In the genomic region with DNA sequence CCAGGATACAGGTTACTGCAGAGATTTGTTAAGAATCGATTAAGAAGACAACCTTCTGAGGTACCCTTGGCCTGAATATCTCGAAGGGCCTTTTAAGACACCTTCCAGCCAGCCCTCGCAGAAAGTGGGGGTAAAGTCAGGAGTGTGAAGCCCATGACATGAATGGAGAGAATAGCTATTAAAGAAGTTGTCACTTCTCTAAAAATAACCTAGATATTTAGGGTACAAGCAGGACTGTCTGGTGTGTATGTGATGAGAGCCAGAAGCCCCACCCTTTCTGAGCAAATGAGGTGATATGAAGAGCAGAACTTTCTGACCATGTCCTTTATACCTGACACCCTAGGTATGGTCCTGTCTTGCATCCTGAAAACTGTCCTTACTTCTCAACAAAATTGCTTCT, we compare ENCODE assay signal across 17 cellular contexts.
DNase-seq lines count a peak whose midpoint lies in the region; ATAC-seq and TF ChIP-seq lines count a peak whose summit lies in the region.
"Had no signal": no experiment of that assay in that cellular context is flagged by ENCODE, and none has a peak within 500 bp of the region (broad histone marks: within the 10 kb centered on the region; RNA-seq: fewer than 3 reads in every experiment).

No MANE protein-coding gene starts in this region.

- H3K4me3 ChIP-seq in SK-N-SH (ENCODE audit: low read depth in 2 of 2, low read length in 1 of 2), result no peak overlapping the region
- H3K4me3 ChIP-seq in subcutaneous abdominal adipose tissue (ENCODE audit: low read depth in 1 of 5, low read length in 5 of 5), result no peak overlapping the region
- H3K4me3 ChIP-seq: A549, GM23338 had no signal

- H3K27ac ChIP-seq in SK-N-SH (ENCODE audit: low read depth in 2 of 2, low read length in 1 of 2) (no peak overlapping the region; a peak in 1 of 4 replicates), subcutaneous abdominal adipose tissue (ENCODE audit: low read depth, low read length) (peak overlapping the region; percentile 33)
- H3K27ac ChIP-seq: 22Rv1, A549, C4-2B, HL-60 had no signal

- POLR2A ChIA-PET in SK-N-SH (lab: Yijun Ruan, JAX), result no interaction called here

- H3K36me3 ChIP-seq in SK-N-SH (replicated peaks in 1 of 2; ENCODE audit: control insufficient read depth in 1 of 2, insufficient read depth in 2 of 2, low read length in 1 of 2), result no peaks in the 10 kb centered on the region
- H3K36me3 ChIP-seq in subcutaneous abdominal adipose tissue (ENCODE audit: control insufficient read depth in 5 of 5, insufficient read depth in 5 of 5, low read length in 5 of 5), result no peaks in the 10 kb centered on the region

- CTCF ChIA-PET in SK-N-SH (lab: Yijun Ruan, JAX), result no interaction called here

- H3K9ac ChIP-seq in SK-N-SH (no peak overlapping the region), subcutaneous abdominal adipose tissue (ENCODE audit: low read length in 5 of 5) (no peak overlapping the region)

- peaks cover 52% of the 10 kb centered on the region for H3K4me1 Mint-ChIP-seq in stimulated activated naive CD8-positive, alpha-beta T cell treated with anti-CD3 and anti-CD28 coated beads, Interleukin-15, Interleukin-2, amounts not matched to agents 100 ng/mL and 50 ng/mL, for 24 hours (ENCODE audit: low read depth)
- H3K4me1 Mint-ChIP-seq in nephron, result peaks cover 38% of the 10 kb centered on the region
- H3K4me1 Mint-ChIP-seq: GM23338 had no signal

- TF ChIP-seq CTCF in SK-N-SH (IDR thresholded peaks at IDR 0.05) (no peak), nephron (IDR thresholded peaks at IDR 0.05; ENCODE audit: unreplicated experiment in 3 of 3) (no peak), omental fat pad (IDR thresholded peaks at IDR 0.05) (no peak)

- peak overlapping the region; percentile 93 for H3K27ac Mint-ChIP-seq in stimulated activated naive CD8-positive, alpha-beta T cell treated with anti-CD3 and anti-CD28 coated beads, Interleukin-15, Interleukin-2, amounts not matched to agents 100 ng/mL and 50 ng/mL, for 24 hours
- peak overlapping the region; percentile 77 to 88 (median 79) for H3K27ac Mint-ChIP-seq in nephron
- H3K27ac Mint-ChIP-seq: CD4-positive, alpha-beta T cell; GM23338 had no signal

- no peak overlapping the region for H2AFZ ChIP-seq in SK-N-SH (ENCODE audit: low read depth)
- H2AFZ ChIP-seq: GM23338 had no signal

- ATAC-seq in SK-N-SH treated with all-trans-retinoic acid at 6 μM for 48 hours, result no peak
- ATAC-seq in stimulated activated naive CD8-positive, alpha-beta T cell treated with anti-CD3 and anti-CD28 coated beads, Interleukin-15, Interleukin-2, amounts not matched to agents 100 U/mL and 50 U/mL, for 24 hours, result no peak
- no peak for ATAC-seq in omental fat pad (ENCODE audit: low FRiP score)
- ATAC-seq: A549, GM23338 had no signal

- no peaks in the 10 kb centered on the region for H3K27me3 ChIP-seq in SK-N-SH (ENCODE audit: insufficient read depth)
- peaks cover 0 to 2% (median 0%) of the 10 kb centered on the region in 5 donors for H3K27me3 ChIP-seq in subcutaneous abdominal adipose tissue (ENCODE audit: control insufficient read depth in 5 of 5, insufficient read depth in 4 of 5, low read length in 5 of 5)

- no peaks in the 10 kb centered on the region for H4K20me1 ChIP-seq in SK-N-SH (ENCODE audit: insufficient read depth)

- no peaks in the 10 kb centered on the region for H3K79me2 ChIP-seq in SK-N-SH (ENCODE audit: insufficient read depth)

- H3F3A ChIP-seq in SK-N-SH (replicated peaks; ENCODE audit: insufficient read depth), result no peaks in the 10 kb centered on the region

- peak overlapping the region; percentile 8; the same call in 1 of the 2 replicates for H3K4me2 ChIP-seq in SK-N-SH
- H3K4me2 ChIP-seq: A549, GM23338 had no signal

- H3K4me1 ChIP-seq in SK-N-SH (ENCODE audit: control insufficient read depth in 1 of 2, insufficient read depth in 2 of 2, low read depth in 1 of 2, low read length in 1 of 2) (no peaks in the 10 kb centered on the region), subcutaneous abdominal adipose tissue (ENCODE audit: control insufficient read depth in 5 of 5, insufficient read depth in 5 of 5, low read length in 5 of 5) (peaks cover 0 to 29% (median 12%) of the 10 kb centered on the region in 5 donors)
- H3K4me1 ChIP-seq: A549, Caco-2 had no signal

- no peak overlapping the region for H3K4me3 Mint-ChIP-seq in stimulated activated naive CD8-positive, alpha-beta T cell treated with anti-CD3 and anti-CD28 coated beads, Interleukin-15, Interleukin-2, amounts not matched to agents 100 ng/mL and 50 ng/mL, for 24 hours
- no peak overlapping the region for H3K4me3 Mint-ChIP-seq in nephron
- H3K4me3 Mint-ChIP-seq: CD4-positive, alpha-beta T cell; GM23338 had no signal

- TF ChIP-seq EP300 in SK-N-SH (IDR thresholded peaks at IDR 0.05; ENCODE audit: borderline replicate concordance in 1 of 2, low read depth in 1 of 2, low read length in 1 of 2), result no peak

- no peaks in the 10 kb centered on the region for H3K9me2 ChIP-seq in SK-N-SH

- H3K9me3 Mint-ChIP-seq in stimulated activated naive CD8-positive, alpha-beta T cell treated with anti-CD3 and anti-CD28 coated beads, Interleukin-15, Interleukin-2, amounts not matched to agents 100 ng/mL and 50 ng/mL, for 24 hours, result no peaks in the 10 kb centered on the region
- H3K9me3 Mint-ChIP-seq in nephron, result peaks cover 3% of the 10 kb centered on the region
- H3K9me3 Mint-ChIP-seq: CD4-positive, alpha-beta T cell; GM23338 had no signal

- no peak for TF ChIP-seq RAD21 in SK-N-SH (IDR thresholded peaks at IDR 0.05; ENCODE audit: low read length)

- H3K27me3 Mint-ChIP-seq in stimulated activated naive CD8-positive, alpha-beta T cell treated with anti-CD3 and anti-CD28 coated beads, Interleukin-15, Interleukin-2, amounts not matched to agents 100 ng/mL and 50 ng/mL, for 24 hours, result no peaks in the 10 kb centered on the region
- peaks cover 5% of the 10 kb centered on the region for H3K27me3 Mint-ChIP-seq in nephron (ENCODE audit: low read depth)
- H3K27me3 Mint-ChIP-seq: CD4-positive, alpha-beta T cell had no signal

- DNase-seq in SK-N-SH (no peak), omental fat pad (ENCODE audit: low spot score) (no peak)
- DNase-seq in stimulated activated naive CD8-positive, alpha-beta T cell treated with anti-CD3 and anti-CD28 coated beads, Interleukin-15, Interleukin-2, amounts not matched to agents 100 U/mL and 50 U/mL, for 24 hours, result no peak
- no peak for DNase-seq in NK-92 treated with Interleukin-12 subunit alpha and Interleukin-12 subunit beta, amount 100 ng/mL, for 24 hours (lab: John Stamatoyannopoulos, UW)
- DNase-seq: AML-193; Caco-2; CD4-positive, alpha-beta T cell; HCEC 1CT had no signal

- WGBS in SK-N-SH (ENCODE audit: low lambda C conversion rate), result 32% methylated on average over 3 of the region's 3 CpGs

- no peaks in the 10 kb centered on the region for H3K9me3 ChIP-seq in SK-N-SH
- H3K9me3 ChIP-seq in subcutaneous abdominal adipose tissue (ENCODE audit: control insufficient read depth in 5 of 5, low read length in 5 of 5), result no peaks in the 10 kb centered on the region
- H3K9me3 ChIP-seq: A549, Caco-2 had no signal

- H3K36me3 Mint-ChIP-seq in stimulated activated naive CD8-positive, alpha-beta T cell treated with anti-CD3 and anti-CD28 coated beads, Interleukin-15, Interleukin-2, amounts not matched to agents 100 ng/mL and 50 ng/mL, for 24 hours (ENCODE audit: low read depth), result no peaks in the 10 kb centered on the region
- no peaks in the 10 kb centered on the region for H3K36me3 Mint-ChIP-seq in nephron (ENCODE audit: low read depth)

TF ChIP-seq in SK-N-SH, 30 proteins besides CTCF, POLR2A, EP300 and RAD21 (continues in another document):
- TF ChIP-seq CHD2 (IDR thresholded peaks at IDR 0.05; ENCODE audit: low read length, partially characterized antibody) (no peak), TEAD4 (IDR thresholded peaks at IDR 0.05; ENCODE audit: borderline replicate concordance, insufficient read depth) (no peak), RFX5 (IDR thresholded peaks at IDR 0.05; ENCODE audit: low read length) (no peak), ZBTB33 (IDR thresholded peaks at IDR 0.05; ENCODE audit: borderline replicate concordance, low read depth) (no peak), EZH2phosphoT487 (IDR thresholded peaks at IDR 0.05; ENCODE audit: borderline replicate concordance, low read depth) (no peak)

TF ChIP-seq in SK-N-SH treated with all-trans-retinoic acid at 6 μM for 48 hours, 23 proteins besides CTCF, POLR2A, EP300 and RAD21 (continues in another document):
- TF ChIP-seq, protein P1, sequence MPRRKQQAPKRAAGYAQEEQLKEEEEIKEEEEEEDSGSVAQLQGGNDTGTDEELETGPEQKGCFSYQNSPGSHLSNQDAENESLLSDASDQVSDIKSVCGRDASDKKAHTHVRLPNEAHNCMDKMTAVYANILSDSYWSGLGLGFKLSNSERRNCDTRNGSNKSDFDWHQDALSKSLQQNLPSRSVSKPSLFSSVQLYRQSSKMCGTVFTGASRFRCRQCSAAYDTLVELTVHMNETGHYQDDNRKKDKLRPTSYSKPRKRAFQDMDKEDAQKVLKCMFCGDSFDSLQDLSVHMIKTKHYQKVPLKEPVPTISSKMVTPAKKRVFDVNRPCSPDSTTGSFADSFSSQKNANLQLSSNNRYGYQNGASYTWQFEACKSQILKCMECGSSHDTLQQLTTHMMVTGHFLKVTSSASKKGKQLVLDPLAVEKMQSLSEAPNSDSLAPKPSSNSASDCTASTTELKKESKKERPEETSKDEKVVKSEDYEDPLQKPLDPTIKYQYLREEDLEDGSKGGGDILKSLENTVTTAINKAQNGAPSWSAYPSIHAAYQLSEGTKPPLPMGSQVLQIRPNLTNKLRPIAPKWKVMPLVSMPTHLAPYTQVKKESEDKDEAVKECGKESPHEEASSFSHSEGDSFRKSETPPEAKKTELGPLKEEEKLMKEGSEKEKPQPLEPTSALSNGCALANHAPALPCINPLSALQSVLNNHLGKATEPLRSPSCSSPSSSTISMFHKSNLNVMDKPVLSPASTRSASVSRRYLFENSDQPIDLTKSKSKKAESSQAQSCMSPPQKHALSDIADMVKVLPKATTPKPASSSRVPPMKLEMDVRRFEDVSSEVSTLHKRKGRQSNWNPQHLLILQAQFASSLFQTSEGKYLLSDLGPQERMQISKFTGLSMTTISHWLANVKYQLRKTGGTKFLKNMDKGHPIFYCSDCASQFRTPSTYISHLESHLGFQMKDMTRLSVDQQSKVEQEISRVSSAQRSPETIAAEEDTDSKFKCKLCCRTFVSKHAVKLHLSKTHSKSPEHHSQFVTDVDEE (CRISPR knock-in tag; IDR thresholded peaks at IDR 0.05), result no peak
- TF ChIP-seq ARNTL (CRISPR knock-in tag; IDR thresholded peaks at IDR 0.05; ENCODE audit: borderline replicate concordance, low read depth) (no peak), ZNF70 (CRISPR knock-in tag; IDR thresholded peaks at IDR 0.05) (no peak), PPARA (CRISPR knock-in tag; IDR thresholded peaks at IDR 0.05; ENCODE audit: borderline replicate concordance) (no peak)
